In genomic region chr7:115721293-115721920, GRCh38 we compare ENCODE assay signal across 14 cellular contexts.
DNase-seq lines count a peak whose midpoint lies in the region; ATAC-seq and TF ChIP-seq lines count a peak whose summit lies in the region.
"Had no signal": no experiment of that assay in that cellular context is flagged by ENCODE, and none has a peak within 500 bp of the region (broad histone marks: within the 10 kb centered on the region; RNA-seq: fewer than 3 reads in every experiment).

No MANE protein-coding gene starts in this region.

- peak overlapping the region; percentile 7 for H2AFZ ChIP-seq in HCT116 (ENCODE audit: low read depth, low read length, poor library complexity, severe bottlenecking)

- no peak for ATAC-seq in HCT116
- no peak for ATAC-seq in T-helper 17 cell
- ATAC-seq: GM12878 had no signal

- no peaks in the 10 kb centered on the region for H3K9me3 ChIP-seq in HCT116 (ENCODE audit: control insufficient read depth in 1 of 2, insufficient read depth in 1 of 2, low read depth in 1 of 2, low read length in 2 of 2)
- no peaks in the 10 kb centered on the region for H3K9me3 ChIP-seq in T-helper 17 cell (ENCODE audit: control insufficient read depth, low read length, poor library complexity, severe bottlenecking)

- no peak for TF ChIP-seq RAD21 in HCT116 (IDR thresholded peaks at IDR 0.05; ENCODE audit: low read depth)

- H4K20me1 ChIP-seq in HCT116 (ENCODE audit: insufficient read depth): no peaks in the 10 kb centered on the region

- no peak overlapping the region for H3K27ac ChIP-seq in HCT116 (ENCODE audit: low read depth, low read length)

- CTCF ChIA-PET in HCT116 (lab: Charles Lee): interaction anchor here (0.7 kb wide), 1 partner anchor 118 kb away, joined by 3 read pairs; no protein-coding TSS in a partner anchor

- RAD21 ChIA-PET in HCT116 (lab: Charles Lee; ENCODE audit: low non-redundant PET in 1 of 2, low total read pairs in 2 of 2, uncharacterized antibody in 2 of 2, unreplicated experiment in 2 of 2): no interaction called here

- DNase-seq in HCT116 (ENCODE audit: low read depth, low spot score) (no peak), HT-29 (ENCODE audit: low spot score) (peak; percentile 31), NCI-H69 (lab: John Stamatoyannopoulos, UW) (peak; percentile 94), T-helper 17 cell (no peak), NCI-H526 treated with DMSO at 0.1 percent for 48 hours (lab: John Stamatoyannopoulos, UW) (no peak), NCI-H1092 treated with DMSO at 0.1 percent for 48 hours (lab: John Stamatoyannopoulos, UW) (no peak)
- no peak for DNase-seq in stimulated activated CD4-positive, alpha-beta T cell treated with anti-CD3 and anti-CD28 coated beads, Interleukin-12 subunit alpha, Interleukin-12 subunit beta, amount 100 ng/mL, for 4 hours
- DNase-seq: C1 segment of cervical spinal cord; Calu3; CD4-positive, alpha-beta T cell; DMS 273 treated with DMSO at 0.1 percent for 48 hours; H7 had no signal

- TF ChIP-seq POLR2A in HCT116 (IDR thresholded peaks at IDR 0.05; ENCODE audit: borderline replicate concordance, extremely low read depth, insufficient read depth, insufficient read length): no peak

- POLR2A ChIA-PET in HCT116 (lab: Charles Lee): no interaction called here

- no peaks in the 10 kb centered on the region for H3K36me3 Mint-ChIP-seq in T-helper 17 cell (ENCODE audit: low read depth)

- no peaks in the 10 kb centered on the region for H3K4me1 ChIP-seq in HCT116 (ENCODE audit: control insufficient read depth in 1 of 2, insufficient read depth in 2 of 2, low read length in 2 of 2)

- H3K4me1 Mint-ChIP-seq in T-helper 17 cell: peaks cover 8% of the 10 kb centered on the region
- H3K4me1 Mint-ChIP-seq: B cell had no signal

- H3K4me3 Mint-ChIP-seq in T-helper 17 cell: peak overlapping the region; percentile 12
- H3K4me3 Mint-ChIP-seq: B cell; CD4-positive, alpha-beta T cell had no signal

- no peak overlapping the region for H3K9ac ChIP-seq in HCT116 (ENCODE audit: low read length)

- H3K27ac Mint-ChIP-seq in T-helper 17 cell: no peak overlapping the region
- H3K27ac Mint-ChIP-seq: B cell; CD4-positive, alpha-beta T cell had no signal

- no peak for TF ChIP-seq CTCF in HCT116 (IDR thresholded peaks at IDR 0.05 in 2 of 3, conservative IDR thresholded peaks at IDR 0.05 in 1 of 3; ENCODE audit: borderline replicate concordance in 1 of 3, insufficient read depth in 1 of 3, low read depth in 2 of 3, low read length in 2 of 3)

- H3K27me3 Mint-ChIP-seq in T-helper 17 cell: no peaks in the 10 kb centered on the region
- H3K27me3 Mint-ChIP-seq: B cell; CD4-positive, alpha-beta T cell had no signal

- intact Hi-C loops in HCT116 (cut with micrococcal nuclease): no loop called here

- no peaks in the 10 kb centered on the region for H3K27me3 ChIP-seq in HCT116 (ENCODE audit: insufficient read depth, low read length)

- no peaks in the 10 kb centered on the region for H3K9me2 ChIP-seq in HCT116 (ENCODE audit: insufficient read depth)

- no peak overlapping the region for H3K4me2 ChIP-seq in HCT116 (ENCODE audit: low read length)

- H3K4me3 ChIP-seq in HCT116 (replicated peaks in 1 of 2; ENCODE audit: low read depth in 1 of 2, low read length in 2 of 2): no peak overlapping the region
- H3K4me3 ChIP-seq: GM12878 had no signal

- no peaks in the 10 kb centered on the region for H3K79me2 ChIP-seq in HCT116 (ENCODE audit: insufficient read depth, low read length)

- H3K36me3 ChIP-seq in HCT116 (ENCODE audit: control insufficient read depth in 1 of 2, insufficient read depth in 2 of 2, low read length in 2 of 2): no peaks in the 10 kb centered on the region

- BruUV-seq in HCT116 (replicated peaks; lab: Mats Ljungman, UMichigan): no TSS peak

TF ChIP-seq in HCT116, 20 proteins besides CTCF, POLR2A, EP300 and RAD21:
- TF ChIP-seq, protein P1, sequence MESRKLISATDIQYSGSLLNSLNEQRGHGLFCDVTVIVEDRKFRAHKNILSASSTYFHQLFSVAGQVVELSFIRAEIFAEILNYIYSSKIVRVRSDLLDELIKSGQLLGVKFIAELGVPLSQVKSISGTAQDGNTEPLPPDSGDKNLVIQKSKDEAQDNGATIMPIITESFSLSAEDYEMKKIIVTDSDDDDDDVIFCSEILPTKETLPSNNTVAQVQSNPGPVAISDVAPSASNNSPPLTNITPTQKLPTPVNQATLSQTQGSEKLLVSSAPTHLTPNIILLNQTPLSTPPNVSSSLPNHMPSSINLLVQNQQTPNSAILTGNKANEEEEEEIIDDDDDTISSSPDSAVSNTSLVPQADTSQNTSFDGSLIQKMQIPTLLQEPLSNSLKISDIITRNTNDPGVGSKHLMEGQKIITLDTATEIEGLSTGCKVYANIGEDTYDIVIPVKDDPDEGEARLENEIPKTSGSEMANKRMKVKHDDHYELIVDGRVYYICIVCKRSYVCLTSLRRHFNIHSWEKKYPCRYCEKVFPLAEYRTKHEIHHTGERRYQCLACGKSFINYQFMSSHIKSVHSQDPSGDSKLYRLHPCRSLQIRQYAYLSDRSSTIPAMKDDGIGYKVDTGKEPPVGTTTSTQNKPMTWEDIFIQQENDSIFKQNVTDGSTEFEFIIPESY (IDR thresholded peaks at IDR 0.05; ENCODE audit: extremely low read depth, insufficient replicate concordance, low read length): no peak
- TF ChIP-seq EGR1 (IDR thresholded peaks at IDR 0.05; ENCODE audit: low read depth): no peak
- TF ChIP-seq, protein P2, sequence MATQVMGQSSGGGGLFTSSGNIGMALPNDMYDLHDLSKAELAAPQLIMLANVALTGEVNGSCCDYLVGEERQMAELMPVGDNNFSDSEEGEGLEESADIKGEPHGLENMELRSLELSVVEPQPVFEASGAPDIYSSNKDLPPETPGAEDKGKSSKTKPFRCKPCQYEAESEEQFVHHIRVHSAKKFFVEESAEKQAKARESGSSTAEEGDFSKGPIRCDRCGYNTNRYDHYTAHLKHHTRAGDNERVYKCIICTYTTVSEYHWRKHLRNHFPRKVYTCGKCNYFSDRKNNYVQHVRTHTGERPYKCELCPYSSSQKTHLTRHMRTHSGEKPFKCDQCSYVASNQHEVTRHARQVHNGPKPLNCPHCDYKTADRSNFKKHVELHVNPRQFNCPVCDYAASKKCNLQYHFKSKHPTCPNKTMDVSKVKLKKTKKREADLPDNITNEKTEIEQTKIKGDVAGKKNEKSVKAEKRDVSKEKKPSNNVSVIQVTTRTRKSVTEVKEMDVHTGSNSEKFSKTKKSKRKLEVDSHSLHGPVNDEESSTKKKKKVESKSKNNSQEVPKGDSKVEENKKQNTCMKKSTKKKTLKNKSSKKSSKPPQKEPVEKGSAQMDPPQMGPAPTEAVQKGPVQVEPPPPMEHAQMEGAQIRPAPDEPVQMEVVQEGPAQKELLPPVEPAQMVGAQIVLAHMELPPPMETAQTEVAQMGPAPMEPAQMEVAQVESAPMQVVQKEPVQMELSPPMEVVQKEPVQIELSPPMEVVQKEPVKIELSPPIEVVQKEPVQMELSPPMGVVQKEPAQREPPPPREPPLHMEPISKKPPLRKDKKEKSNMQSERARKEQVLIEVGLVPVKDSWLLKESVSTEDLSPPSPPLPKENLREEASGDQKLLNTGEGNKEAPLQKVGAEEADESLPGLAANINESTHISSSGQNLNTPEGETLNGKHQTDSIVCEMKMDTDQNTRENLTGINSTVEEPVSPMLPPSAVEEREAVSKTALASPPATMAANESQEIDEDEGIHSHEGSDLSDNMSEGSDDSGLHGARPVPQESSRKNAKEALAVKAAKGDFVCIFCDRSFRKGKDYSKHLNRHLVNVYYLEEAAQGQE (IDR thresholded peaks at IDR 0.05; ENCODE audit: low read depth): no peak
- TF ChIP-seq ELF1 (IDR thresholded peaks at IDR 0.05; ENCODE audit: borderline replicate concordance, low read depth): no peak
- TF ChIP-seq, protein P3, sequence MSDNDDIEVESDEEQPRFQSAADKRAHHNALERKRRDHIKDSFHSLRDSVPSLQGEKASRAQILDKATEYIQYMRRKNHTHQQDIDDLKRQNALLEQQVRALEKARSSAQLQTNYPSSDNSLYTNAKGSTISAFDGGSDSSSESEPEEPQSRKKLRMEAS (IDR thresholded peaks at IDR 0.05): no peak

Comparison
In these comparisons a context has a peak if more than half of its experiments do, and no peak if none do; other contexts are left out.
1. DNase-seq: peak in HT-29 (single experiment) and NCI-H69 (single experiment); none in HCT116 (single experiment), T-helper 17 cell (0 of 3), stimulated activated CD4-positive, alpha-beta T cell treated with anti-CD3 and anti-CD28 coated beads, Interleukin-12 subunit alpha, Interleukin-12 subunit beta, amount 100 ng/mL, for 4 hours (single experiment), NCI-H526 treated with DMSO at 0.1 percent for 48 hours (single experiment) and NCI-H1092 treated with DMSO at 0.1 percent for 48 hours (single experiment).